Comparison of ENCODE assay signal across 8 cellular contexts in the genomic region with DNA sequence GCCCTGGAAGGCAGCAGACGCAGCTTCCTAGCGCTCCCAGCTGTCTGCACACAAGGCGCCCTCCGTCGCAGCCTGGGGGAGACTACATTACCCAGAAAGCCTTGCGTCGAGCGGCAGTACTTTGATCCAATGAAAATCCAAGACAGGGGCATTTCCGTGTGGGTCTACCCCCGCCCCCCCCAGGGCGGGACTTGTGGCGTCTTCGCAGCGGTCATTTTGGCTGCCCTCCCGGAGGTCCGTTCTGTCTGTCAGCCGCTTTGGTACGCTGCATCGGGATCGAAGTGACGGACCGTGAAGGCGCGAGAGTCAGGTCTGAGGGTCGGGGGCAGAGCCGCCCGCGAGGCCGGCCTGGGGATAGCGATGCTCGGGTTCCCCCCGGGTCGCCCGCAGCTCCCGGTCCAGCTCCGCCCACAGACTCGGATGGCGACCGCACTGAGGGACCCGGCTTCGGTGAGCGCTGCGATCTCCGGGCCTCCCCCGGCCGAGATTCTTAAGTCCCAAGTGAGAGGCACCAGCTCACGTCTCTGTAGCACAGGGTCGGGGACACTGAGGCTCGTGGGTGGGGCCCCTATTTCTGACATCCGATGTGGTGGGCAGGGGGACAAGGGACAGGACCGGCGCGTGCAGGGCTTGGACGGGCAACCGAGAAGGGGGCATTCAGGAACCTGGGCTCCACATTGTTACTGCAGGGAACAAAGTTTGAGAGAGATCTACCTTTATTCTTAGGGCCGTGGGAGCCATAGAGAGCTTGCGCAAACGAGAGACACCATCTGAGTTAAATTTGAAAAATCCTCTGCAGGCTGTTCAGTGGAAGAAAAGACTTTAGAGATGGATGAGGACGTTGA. TPM values are rescaled to one million over a fixed set of nuclear protein-coding genes. Genes with fewer than 3 reads are reported as not detected.
DNase-seq lines count a peak whose midpoint lies in the region; ATAC-seq and TF ChIP-seq lines count a peak whose summit lies in the region.

Gene ZNF211 (plus strand): TSS at position 182 of the 845 bp plus-strand sequence. CDS start 179 bp downstream, at position 361.

- WGBS in prostate gland: 1% methylated on average over 42 of the region's 59 CpGs
- WGBS in urinary bladder: 1% methylated on average over 59 of the region's 59 CpGs

- H3K4me1 ChIP-seq in right atrium auricular region (peaks cover 0 to 20% of the 10 kb centered on the region in 2 donors), prostate gland (replicated peaks) (peaks cover 5% of the 10 kb centered on the region), urinary bladder (ENCODE audit: insufficient read depth) (no peaks in the 10 kb centered on the region)

- H3K4me1 Mint-ChIP-seq in T-helper 17 cell: peaks cover 11% of the 10 kb centered on the region

- H3K4me3 Mint-ChIP-seq in T-helper 17 cell: peak within 1 kb of the TSS; percentile 92

- ATAC-seq in HG02840 (IDR thresholded peaks at IDR 0.05; ENCODE audit: low FRiP score, unreplicated experiment): peak; percentile 93
- ATAC-seq in T-helper 17 cell: peak; percentile 100

- H3K27ac ChIP-seq in angular gyrus (ENCODE audit: low read depth, low read length): peak within 1 kb of the TSS; percentile 76
- peak within 1 kb of the TSS; percentile 83 to 87 for H3K27ac ChIP-seq in right atrium auricular region
- H3K27ac ChIP-seq in prostate gland: peak within 1 kb of the TSS; percentile 77 to 84
- peak within 1 kb of the TSS; percentile 55 for H3K27ac ChIP-seq in urinary bladder (ENCODE audit: low read depth)

- H3K36me3 ChIP-seq in right atrium auricular region (peaks cover 46% of the 10 kb centered on the region), prostate gland (no peaks in the 10 kb centered on the region), urinary bladder (ENCODE audit: insufficient read depth) (peaks cover 3% of the 10 kb centered on the region)

- intact Hi-C loops in prostate gland (cut with DNase I): no loop called here

- peak within 1 kb of the TSS; percentile 88 for H3K27ac Mint-ChIP-seq in T-helper 17 cell

- H3K9me3 ChIP-seq in T-helper 17 cell (ENCODE audit: control insufficient read depth, low read length, poor library complexity, severe bottlenecking) (peaks cover 3% of the 10 kb centered on the region), right atrium auricular region (peaks cover 0 to 29% of the 10 kb centered on the region in 2 donors), prostate gland (no peaks in the 10 kb centered on the region)

- H3K27me3 ChIP-seq in right atrium auricular region (no peaks in the 10 kb centered on the region), prostate gland (replicated peaks; ENCODE audit: insufficient read depth) (no peaks in the 10 kb centered on the region)

- peaks cover 3% of the 10 kb centered on the region for H3K36me3 Mint-ChIP-seq in T-helper 17 cell (ENCODE audit: low read depth)

- TF ChIP-seq CTCF in GM13977 (IDR thresholded peaks at IDR 0.05; ENCODE audit: extremely low read depth, insufficient read depth, missing control alignments) (peak; percentile 18), right atrium auricular region (IDR thresholded peaks at IDR 0.05) (peak in 1 of 2 donors; percentile 31), prostate gland (IDR thresholded peaks at IDR 0.05) (peak in 2 of 4 experiments; percentile 15)

- peak; percentile 18 for TF ChIP-seq POLR2A in prostate gland (IDR thresholded peaks at IDR 0.05)

- H3K4me3 ChIP-seq in right atrium auricular region: peak within 1 kb of the TSS; percentile 80 to 89
- H3K4me3 ChIP-seq in prostate gland: peak within 1 kb of the TSS; percentile 78 to 84
- peak within 1 kb of the TSS; percentile 84 for H3K4me3 ChIP-seq in urinary bladder (ENCODE audit: low read depth, low read length)

- H3K27me3 Mint-ChIP-seq in T-helper 17 cell: no peaks in the 10 kb centered on the region

- DNase-seq in GM13977 (ENCODE audit: low spot score): peak; percentile 93
- DNase-seq in NCI-H146 treated with DMSO at 0.1 percent for 48 hours (lab: John Stamatoyannopoulos, UW; ENCODE audit: unreplicated experiment): peak; percentile 89
- DNase-seq in T-helper 17 cell: peak; percentile 66 to 76 (median 75)
- DNase-seq in right atrium auricular region (ENCODE audit: low spot score): peak; percentile 95
- peak; percentile 89 for DNase-seq in prostate gland (ENCODE audit: low spot score)

- in situ Hi-C loops in GM13977 (cut with MboI; ENCODE audit: low pct_unique_long_range_greater_than_20kb, low sequenced_read_pairs, unreplicated experiment): no loop called here

RNA-seq across cellular contexts. Expression of gene ZNF211, which starts in this region (rescaled TPM):
- total RNA-seq in T-helper 17 cell (10 to 100 TPM; 27.7 to 33.7 TPM), right atrium auricular region (1 to 10 TPM; 8.8 to 9.7 TPM), prostate gland (10 to 100 TPM in 1 of 2 donors, 1 to 10 TPM in 1; 8.9 to 23.3 TPM), urinary bladder (23.8 TPM)
- 13.0 TPM for polyA plus RNA-seq in urinary bladder

Comparison
In these comparisons a context has a peak if more than half of its experiments do, and no peak if none do; other contexts are left out.
1. Peak in every context shown above with its lines: DNase-seq, ATAC-seq, H3K4me3 ChIP-seq and H3K27ac ChIP-seq.